In the genomic region with DNA sequence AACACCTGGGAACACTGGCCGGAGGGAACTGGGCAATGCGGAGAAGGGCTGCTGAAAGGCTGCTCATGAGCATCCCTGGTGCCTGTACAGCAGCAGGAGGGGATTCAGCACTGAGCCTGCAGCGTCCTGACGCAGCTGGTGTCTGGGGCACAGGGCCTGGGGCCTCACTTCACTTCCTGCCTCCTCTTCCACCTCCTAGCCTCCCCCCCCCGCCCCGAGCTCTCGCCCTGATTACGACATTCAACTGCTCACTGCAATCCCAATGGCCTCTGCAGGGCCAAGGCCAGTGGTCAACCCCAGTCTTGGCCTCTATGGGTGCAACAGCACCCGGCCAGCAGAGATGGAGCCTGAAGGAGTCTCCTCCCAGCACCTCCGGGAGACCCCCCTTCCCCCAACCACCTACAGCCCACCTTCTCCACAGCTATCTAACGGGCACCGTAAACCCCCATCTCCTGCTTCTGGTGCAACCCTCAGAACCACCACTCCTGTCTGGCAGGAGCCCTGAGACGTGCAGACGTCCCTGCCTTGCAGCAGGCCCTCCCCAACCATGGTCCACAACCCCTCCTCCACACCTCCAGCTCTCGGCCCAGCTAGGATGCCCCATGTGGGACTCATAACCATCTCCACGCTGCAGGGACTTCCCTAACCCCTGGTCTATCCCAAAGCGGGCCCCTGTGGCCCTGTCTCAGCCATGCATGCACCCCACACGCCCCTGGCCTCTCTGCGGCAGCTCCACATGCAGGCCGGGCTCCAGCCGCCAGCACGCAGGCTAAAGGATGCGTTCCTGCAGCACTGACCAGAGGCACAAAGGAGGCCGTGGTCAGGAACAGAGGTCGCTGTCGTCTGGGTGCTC, we compare ENCODE assay signal across 8 cellular contexts. TPM values are rescaled to one million over a fixed set of nuclear protein-coding genes. Genes with fewer than 3 reads are reported as not detected.
DNase-seq lines count a peak whose midpoint lies in the region; ATAC-seq and TF ChIP-seq lines count a peak whose summit lies in the region.

No MANE protein-coding gene starts in this region.

- H3K4me1 Mint-ChIP-seq in activated B cell treated with CpG ODN at 0.5 μM for 24 hours (peaks cover 15% of the 10 kb centered on the region), progenitor cell of endocrine pancreas (ENCODE audit: low read depth) (no peaks in the 10 kb centered on the region)

- no peak overlapping the region for H2AFZ ChIP-seq in fibroblast of lung (ENCODE audit: low read length)

- H3K9ac ChIP-seq in fibroblast of lung (ENCODE audit: insufficient read depth, low read length): no peak overlapping the region

- H3K36me3 ChIP-seq in fibroblast of lung (ENCODE audit: control insufficient read depth, insufficient read depth, low read length): peaks cover 24% of the 10 kb centered on the region

- peaks cover 3% of the 10 kb centered on the region for H4K20me1 ChIP-seq in fibroblast of lung (ENCODE audit: control insufficient read depth, extremely low read depth, insufficient read depth, low read length)

- CTCF ChIA-PET in activated B cell treated with CpG ODN at 0.5 μM for 24 hours (lab: Charles Lee): no interaction called here

- H3K36me3 Mint-ChIP-seq in activated B cell treated with CpG ODN at 0.5 μM for 24 hours (ENCODE audit: low read depth) (peaks cover 79% of the 10 kb centered on the region), progenitor cell of endocrine pancreas (ENCODE audit: insufficient read depth) (peaks cover 22% of the 10 kb centered on the region)

- no peaks in the 10 kb centered on the region for H3K27me3 ChIP-seq in fibroblast of lung (ENCODE audit: control insufficient read depth, insufficient read depth, low read length)

- H3K4me3 ChIP-seq in fibroblast of lung (replicated peaks in 1 of 4; ENCODE audit: control extremely low read depth in 1 of 4, insufficient read depth in 1 of 4, low read depth in 3 of 4, low read length in 4 of 4): no peak overlapping the region
- H3K4me3 ChIP-seq in skeletal muscle cell (ENCODE audit: low read depth, low read length): no peak overlapping the region

- TF ChIP-seq CTCF in activated B cell treated with CpG ODN at 0.5 μM for 24 hours (IDR thresholded peaks at IDR 0.05) (no peak), fibroblast of lung (conservative IDR thresholded peaks at IDR 0.05 in 1 of 2, IDR thresholded peaks at IDR 0.05 in 1 of 2; ENCODE audit: low read depth in 1 of 2, low read length in 2 of 2) (no peak), progenitor cell of endocrine pancreas (IDR thresholded peaks at IDR 0.05; ENCODE audit: unreplicated experiment) (no peak)

- H3K4me1 ChIP-seq in fibroblast of lung (ENCODE audit: control insufficient read depth, extremely low read depth, insufficient read depth, low read length): peaks cover 14% of the 10 kb centered on the region

- no peaks in the 10 kb centered on the region for H3K9me3 ChIP-seq in fibroblast of lung (ENCODE audit: control insufficient read depth, insufficient read depth, low read depth, low read length)

- H3K27ac Mint-ChIP-seq in activated B cell treated with CpG ODN at 0.5 μM for 24 hours (peak overlapping the region; percentile 42), progenitor cell of endocrine pancreas (no peak overlapping the region)

- H3K4me3 Mint-ChIP-seq in activated B cell treated with CpG ODN at 0.5 μM for 24 hours: no peak overlapping the region
- H3K4me3 Mint-ChIP-seq in progenitor cell of endocrine pancreas (ENCODE audit: low read depth): no peak overlapping the region

- intact Hi-C loops in activated B cell treated with CpG ODN at 0.5 μM for 24 hours (cut with micrococcal nuclease) (no loop called here), head of caudate nucleus (cut with DNase I) (no loop called here)

- peak overlapping the region; percentile 52 for H3K4me2 ChIP-seq in fibroblast of lung (ENCODE audit: extremely low read depth, insufficient read depth, low read length)

- DNase-seq in GF-D8 (lab: John Stamatoyannopoulos, UW) (peak; percentile 64), activated B cell treated with CpG ODN at 0.5 μM for 24 hours (no peak), fibroblast of lung (ENCODE audit: low read depth in 2 of 2) (peak in 1 of 2 donors; percentile 53), skeletal muscle cell (ENCODE audit: low read depth) (peak; percentile 26), progenitor cell of endocrine pancreas (ENCODE audit: low spot score, unreplicated experiment) (no peak), head of caudate nucleus (no peak)

- POLR2A ChIA-PET in activated B cell treated with CpG ODN at 0.5 μM for 24 hours (lab: Charles Lee): interaction anchor here (0.5 kb wide), 1 partner anchor 738 kb away, joined by 3 read pairs; no protein-coding TSS in a partner anchor

- H3K79me2 ChIP-seq in fibroblast of lung (ENCODE audit: control insufficient read depth, insufficient read depth, low read length): peaks cover 72% of the 10 kb centered on the region

- no peaks in the 10 kb centered on the region for H3K27me3 Mint-ChIP-seq in activated B cell treated with CpG ODN at 0.5 μM for 24 hours
- H3K27me3 Mint-ChIP-seq in progenitor cell of endocrine pancreas: no peaks in the 10 kb centered on the region

- ATAC-seq in activated B cell treated with CpG ODN at 0.5 μM for 24 hours (ENCODE audit: low read depth) (no peak), GM18868 (IDR thresholded peaks at IDR 0.05; ENCODE audit: unreplicated experiment) (no peak), GM21723 (IDR thresholded peaks at IDR 0.05; ENCODE audit: unreplicated experiment) (no peak)

- H3K9me3 Mint-ChIP-seq in activated B cell treated with CpG ODN at 0.5 μM for 24 hours (no peaks in the 10 kb centered on the region), progenitor cell of endocrine pancreas (ENCODE audit: low read depth) (no peaks in the 10 kb centered on the region)

- H3K27ac ChIP-seq in fibroblast of lung (ENCODE audit: insufficient read depth, low read length): peak overlapping the region; percentile 64

RNA-seq across cellular contexts. Expression of gene BRD1, which starts 38.2 kb away (rescaled TPM):
- 37.5 and 45.8 TPM in 2 replicates for total RNA-seq in activated B cell treated with CpG ODN at 0.5 μM for 24 hours
- total RNA-seq in fibroblast of lung: 23.9 and 26.6 TPM in 2 replicates
- 4.3 and 4.4 TPM in 2 replicates for polyA plus RNA-seq in fibroblast of lung
- 10.9 and 11.1 TPM in 2 replicates for polyA plus RNA-seq in fibroblast of lung (2012)
- polyA minus RNA-seq in fibroblast of lung (ENCODE audit: low replicate concordance): 6.5 and 11.6 TPM in 2 replicates
- total RNA-seq in progenitor cell of endocrine pancreas: 57.3 and 65.7 TPM in 2 replicates

Comparison
In these comparisons a context has a peak if more than half of its experiments do, and no peak if none do; other contexts are left out.
1. DNase-seq: peak in GF-D8 (single experiment) and skeletal muscle cell (single experiment); none in activated B cell treated with CpG ODN at 0.5 μM for 24 hours (single experiment), progenitor cell of endocrine pancreas (single experiment) and head of caudate nucleus (0 of 42).